ENCODE assay signal across 8 cellular contexts in genomic region chr12:49110191-49111155, GRCh38. TPM values are rescaled to one million over a fixed set of nuclear protein-coding genes. Genes with fewer than 3 reads are reported as not detected.
A peak's percentile ranks its signal among the peaks of the same experiment; 100 is the strongest.
DNase-seq lines count a peak whose midpoint lies in the region; ATAC-seq and TF ChIP-seq lines count a peak whose summit lies in the region.

Gene LMBR1L (minus strand): TSS chr12:49110847. CDS start chr12:49110555, 292 bp downstream.

- peaks cover 11% of the 10 kb centered on the region in 2 donors for H3K36me3 Mint-ChIP-seq in CD14-positive monocyte

- peaks cover 0 to 1% (median 1%) of the 10 kb centered on the region in 3 donors for H3K27me3 Mint-ChIP-seq in CD14-positive monocyte (ENCODE audit: low read depth in 3 of 3)

- intact Hi-C loops in CD14-positive monocyte (cut with micrococcal nuclease): loop anchor here in 1 of 2 donors (1.0 kb wide), 1 partner anchor 40 kb away; no protein-coding TSS in a partner anchor

- no peaks in the 10 kb centered on the region for H3K9me3 Mint-ChIP-seq in CD14-positive monocyte

- peaks cover 48% of the 10 kb centered on the region for H3K4me1 Mint-ChIP-seq in CD14-positive monocyte

- ATAC-seq in GM19351 (IDR thresholded peaks at IDR 0.05; ENCODE audit: unreplicated experiment): peak; percentile 97
- peak; percentile 97 for ATAC-seq in HG03521 (IDR thresholded peaks at IDR 0.05; ENCODE audit: unreplicated experiment)

- H3K27ac Mint-ChIP-seq in CD14-positive monocyte: peak within 1 kb of the TSS; percentile 90 to 96 (median 95)

- peak within 1 kb of the TSS; percentile 95 to 100 for H3K4me3 Mint-ChIP-seq in CD14-positive monocyte

- TF ChIP-seq CTCF in CD14-positive monocyte (IDR thresholded peaks at IDR 0.05): peak; percentile 57

- DNase-seq in CD14-positive monocyte (ENCODE audit: low spot score) (peak; percentile 98), NCI-H748 (lab: John Stamatoyannopoulos, UW; ENCODE audit: unreplicated experiment) (peak; percentile 99), cortex of kidney (lab: John Stamatoyannopoulos, UW) (peak; percentile 53), left kidney (ENCODE audit: low read depth, low spot score) (peak; percentile 99)
- DNase-seq in activated CD4-positive, alpha-beta T cell treated with anti-CD3 and anti-CD28 coated beads, Interleukin-2, amount 50 U/mL, for 1 hour: peak; percentile 96
- DNase-seq in stimulated activated CD4-positive, alpha-beta T cell treated with anti-CD3 and anti-CD28 coated beads, Interleukin-2, amount 100 ng/mL, for 24 hours: peak; percentile 93 to 94

RNA-seq across cellular contexts. Expression of gene LMBR1L, which starts in this region (rescaled TPM):
- 10 to 100 TPM; 22.0 to 25.9 TPM for polyA plus RNA-seq in CD14-positive monocyte

Comparison
In these comparisons a context has a peak if more than half of its experiments do, and no peak if none do; other contexts are left out.
1. Peak in every context shown above with its lines: DNase-seq and ATAC-seq.